ENCODE assay signal across 1 cellular context in genomic region chr3:57756528-57757401, GRCh38.
A peak's percentile ranks its signal among the peaks of the same experiment; 100 is the strongest.
TF ChIP-seq lines count a peak whose summit lies in the region.

No MANE protein-coding gene starts in this region.

TF ChIP-seq in HepG2, 621 proteins besides CTCF, POLR2A, EP300 and RAD21 (continued from another document and continues in another):
- peak; percentile 52; the same call in 1 of the 2 replicates for TF ChIP-seq ZFP91 (CRISPR knock-in tag; IDR thresholded peaks at IDR 0.05; ENCODE audit: borderline replicate concordance)
- peak; percentile 53 for TF ChIP-seq ZFX (CRISPR knock-in tag; IDR thresholded peaks at IDR 0.05; ENCODE audit: low read depth)
- peak; percentile 57; the same call in 1 of the 2 replicates for TF ChIP-seq GABPB1 (CRISPR knock-in tag; IDR thresholded peaks at IDR 0.05)
- TF ChIP-seq KAT7 (CRISPR knock-in tag; IDR thresholded peaks at IDR 0.05; ENCODE audit: borderline replicate concordance), result no peak; the same call in none of the 2 replicates
- TF ChIP-seq TAF15 (IDR thresholded peaks at IDR 0.05; ENCODE audit: low read depth, low read length, poor library complexity, severe bottlenecking), result no peak
- peak; percentile 58; the same call in 1 of the 2 replicates for TF ChIP-seq CREB3 (CRISPR knock-in tag; IDR thresholded peaks at IDR 0.05)
- peak; percentile 67; the same call in 1 of the 2 replicates for TF ChIP-seq ZFP90 (CRISPR knock-in tag; IDR thresholded peaks at IDR 0.05; ENCODE audit: borderline replicate concordance)
- TF ChIP-seq HIC2 (CRISPR knock-in tag; IDR thresholded peaks at IDR 0.05; ENCODE audit: low read depth), result 0 out of 2 replicates have a peak, but pooled peaks have one; percentile 48
- peak; percentile 79 for TF ChIP-seq ASH2L (IDR thresholded peaks at IDR 0.05; ENCODE audit: insufficient read length, low read depth, low read length)
- no peak for TF ChIP-seq MIER3 (CRISPR knock-in tag; IDR thresholded peaks at IDR 0.05; ENCODE audit: borderline replicate concordance)
- no peak for TF ChIP-seq ARNTL (CRISPR knock-in tag; IDR thresholded peaks at IDR 0.05)
- peak; percentile 69 for TF ChIP-seq ZFY (CRISPR knock-in tag; IDR thresholded peaks at IDR 0.05)
- TF ChIP-seq ZBTB20 (CRISPR knock-in tag; IDR thresholded peaks at IDR 0.05; ENCODE audit: borderline replicate concordance, low read depth), result no peak
- no peak for TF ChIP-seq MTERF4 (CRISPR knock-in tag; IDR thresholded peaks at IDR 0.05)
- TF ChIP-seq ZNF619 (CRISPR knock-in tag; IDR thresholded peaks at IDR 0.05), result 0 out of 2 replicates have a peak, but pooled peaks have one; percentile 31
- TF ChIP-seq PBX3 (CRISPR knock-in tag; IDR thresholded peaks at IDR 0.05; ENCODE audit: borderline replicate concordance), result peak; percentile 46; the same call in 1 of the 2 replicates
- TF ChIP-seq ZNF800 (CRISPR knock-in tag; IDR thresholded peaks at IDR 0.05), result peak; percentile 69; the same call in 1 of the 2 replicates
- no peak for TF ChIP-seq HNF4G (IDR thresholded peaks at IDR 0.05; ENCODE audit: borderline replicate concordance, low read depth, low read length)
- TF ChIP-seq HNF4G (CRISPR knock-in tag; IDR thresholded peaks at IDR 0.05; ENCODE audit: borderline replicate concordance, low read depth), result 0 out of 2 replicates have a peak, but pooled peaks have one; percentile 18
- TF ChIP-seq TCF12 (IDR thresholded peaks at IDR 0.05), result no peak
- TF ChIP-seq TCF12 (CRISPR knock-in tag; IDR thresholded peaks at IDR 0.05), result no peak
- 0 out of 2 replicates have a peak, but pooled peaks have one; percentile 77 for TF ChIP-seq ZNF530 (CRISPR knock-in tag; IDR thresholded peaks at IDR 0.05; ENCODE audit: low read depth)
- TF ChIP-seq TCF7L2 (IDR thresholded peaks at IDR 0.05; ENCODE audit: low read depth, low read length), result no peak
- 0 out of 2 replicates have a peak, but pooled peaks have one; percentile 4 for TF ChIP-seq TOE1 (CRISPR knock-in tag; IDR thresholded peaks at IDR 0.05)
- 0 out of 2 replicates have a peak, but pooled peaks have one; percentile 13 for TF ChIP-seq THAP11 (CRISPR knock-in tag; IDR thresholded peaks at IDR 0.05)
- TF ChIP-seq ZBTB2 (CRISPR knock-in tag; IDR thresholded peaks at IDR 0.05; ENCODE audit: low read depth), result 0 out of 2 replicates have a peak, but pooled peaks have one; percentile 20
- TF ChIP-seq YEATS4 (CRISPR knock-in tag; IDR thresholded peaks at IDR 0.05; ENCODE audit: borderline replicate concordance), result peak; percentile 63; the same call in 1 of the 2 replicates
- 0 out of 2 replicates have a peak, but pooled peaks have one; percentile 30 for TF ChIP-seq ZNF264 (CRISPR knock-in tag; IDR thresholded peaks at IDR 0.05)
- no peak for TF ChIP-seq ZNF75D (CRISPR knock-in tag; IDR thresholded peaks at IDR 0.05; ENCODE audit: borderline replicate concordance)
- 0 out of 2 replicates have a peak, but pooled peaks have one; percentile 13 for TF ChIP-seq ATF7-NPFF (CRISPR knock-in tag; IDR thresholded peaks at IDR 0.05; ENCODE audit: low read depth)
- TF ChIP-seq ARNT (IDR thresholded peaks at IDR 0.05), result no peak
- no peak for TF ChIP-seq POLR2AphosphoS5 (IDR thresholded peaks at IDR 0.05; ENCODE audit: low read depth, low read length)
- no peak for TF ChIP-seq MEIS1 (CRISPR knock-in tag; IDR thresholded peaks at IDR 0.05; ENCODE audit: borderline replicate concordance)
- TF ChIP-seq STAT6 (CRISPR knock-in tag; IDR thresholded peaks at IDR 0.05; ENCODE audit: borderline replicate concordance), result no peak
- TF ChIP-seq HNRNPL (IDR thresholded peaks at IDR 0.05; ENCODE audit: low read depth, low read length), result 0 out of 2 replicates have a peak, but pooled peaks have one; percentile 31
- TF ChIP-seq FOSL1 (CRISPR knock-in tag; IDR thresholded peaks at IDR 0.05; ENCODE audit: borderline replicate concordance), result 0 out of 2 replicates have a peak, but pooled peaks have one; percentile 5
- peak; percentile 24; the same call in 1 of the 2 replicates for TF ChIP-seq ZNF773 (CRISPR knock-in tag; IDR thresholded peaks at IDR 0.05; ENCODE audit: borderline replicate concordance)
- no peak for TF ChIP-seq ZNF335 (CRISPR knock-in tag; IDR thresholded peaks at IDR 0.05)
- no peak for TF ChIP-seq PAWR (CRISPR knock-in tag; IDR thresholded peaks at IDR 0.05; ENCODE audit: borderline replicate concordance)
- TF ChIP-seq CBX2 (IDR thresholded peaks at IDR 0.05; ENCODE audit: low read depth, low read length), result no peak
- peak; percentile 46; the same call in 1 of the 2 replicates for TF ChIP-seq CBX2 (CRISPR knock-in tag; IDR thresholded peaks at IDR 0.05; ENCODE audit: low read depth)
- TF ChIP-seq ZNF543 (CRISPR knock-in tag; IDR thresholded peaks at IDR 0.05), result peak; percentile 25; the same call in 1 of the 2 replicates
- no peak for TF ChIP-seq ZNF691 (CRISPR knock-in tag; IDR thresholded peaks at IDR 0.05; ENCODE audit: borderline replicate concordance, low read depth)
- 0 out of 2 replicates have a peak, but pooled peaks have one; percentile 25 for TF ChIP-seq ZZZ3 (CRISPR knock-in tag; IDR thresholded peaks at IDR 0.05; ENCODE audit: borderline replicate concordance)
- TF ChIP-seq HHEX (CRISPR knock-in tag; IDR thresholded peaks at IDR 0.05), result no peak
- 0 out of 2 replicates have a peak, but pooled peaks have one; percentile 19 for TF ChIP-seq JUNB (CRISPR knock-in tag; IDR thresholded peaks at IDR 0.05; ENCODE audit: borderline replicate concordance)
- peak; percentile 37; the same call in 1 of the 2 replicates for TF ChIP-seq ZNF329 (CRISPR knock-in tag; IDR thresholded peaks at IDR 0.05; ENCODE audit: low read depth)
- TF ChIP-seq ZNF460 (CRISPR knock-in tag; IDR thresholded peaks at IDR 0.05; ENCODE audit: borderline replicate concordance), result no peak
- TF ChIP-seq NFIB (CRISPR knock-in tag; IDR thresholded peaks at IDR 0.05; ENCODE audit: borderline replicate concordance), result no peak
- TF ChIP-seq CSRNP1 (CRISPR knock-in tag; IDR thresholded peaks at IDR 0.05), result peak; percentile 54; the same call in 1 of the 2 replicates
- TF ChIP-seq SALL1 (CRISPR knock-in tag; IDR thresholded peaks at IDR 0.05), result 0 out of 2 replicates have a peak, but pooled peaks have one; percentile 17
